ENCODE assay signal across 17 cellular contexts in the genomic region with DNA sequence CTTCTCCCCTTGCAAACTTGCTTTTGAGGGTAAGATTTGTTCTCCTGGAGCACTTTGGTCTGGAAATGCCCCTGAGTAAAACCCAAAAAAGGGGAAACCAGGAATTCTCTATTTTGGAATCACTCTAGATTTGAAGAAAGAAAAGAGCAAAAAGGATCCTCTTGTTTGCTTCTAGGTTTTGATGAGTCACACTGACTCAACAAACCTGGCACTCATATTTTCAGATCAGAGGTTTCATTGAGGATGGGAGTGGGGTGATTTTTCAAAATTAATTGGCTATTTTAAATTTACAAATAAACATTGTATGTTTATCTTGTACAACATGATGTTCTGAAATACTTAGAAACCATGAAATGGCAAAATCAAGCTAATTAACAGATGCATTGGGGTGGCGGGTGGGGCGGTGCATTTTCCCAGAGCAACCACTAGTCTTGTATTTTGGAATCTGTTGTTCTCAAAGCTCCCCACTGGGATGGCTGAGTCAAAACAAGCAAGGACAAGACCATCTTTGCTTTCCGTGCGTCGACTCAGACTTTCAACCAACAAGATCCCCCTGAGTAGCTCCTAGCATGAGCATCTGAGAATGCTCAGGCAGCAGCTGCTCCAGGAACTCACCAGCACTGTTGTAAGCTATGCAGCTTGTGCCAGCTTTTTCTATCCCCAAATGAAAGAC.
"Had no signal": no experiment of that assay in that cellular context is flagged by ENCODE, and none has a peak within 500 bp of the region (broad histone marks: within the 10 kb centered on the region; RNA-seq: fewer than 3 reads in every experiment).

No MANE protein-coding gene starts in this region.

- H3K4me2 ChIP-seq: hepatocyte, smooth muscle cell had no signal

- DNase-seq: activated CD4-positive, alpha-beta T cell treated with anti-CD3 and anti-CD28 coated beads for 1 hour; activated CD4-positive, alpha-beta T cell treated with anti-CD3 and anti-CD28 coated beads, Interleukin-2, amount 50 U/mL, for 48 hours; activated gamma-delta T cell; activated naive CD8-positive, alpha-beta T cell treated with anti-CD3 and anti-CD28 coated beads for 36 hours; activated T-cell treated with anti-CD3 and anti-CD28 coated beads, Interleukin-2, amount 50 U/mL, for 48 hours; left colon; naive thymus-derived CD8-positive, alpha-beta T cell; posterior cingulate gyrus; right cardiac atrium had no signal

- H3K27me3 ChIP-seq: cardiac muscle cell, hepatocyte, tibial nerve had no signal

- H3K4me3 ChIP-seq: cardiac muscle cell, hepatocyte, lung, smooth muscle cell, tibial nerve had no signal

- H3K27ac ChIP-seq: cardiac muscle cell, hepatocyte, tibial nerve had no signal

- H3K9me3 ChIP-seq: tibial nerve had no signal

- ATAC-seq: left colon; naive thymus-derived CD8-positive, alpha-beta T cell; right cardiac atrium; stimulated activated effector memory CD8-positive, alpha-beta T cell treated with anti-CD3 and anti-CD28 coated beads, Interleukin-12 subunit alpha, Interleukin-12 subunit beta, amount 100 ng/mL, for 72 hours had no signal

- FAIRE-seq: endothelial cell of umbilical vein, frontal cortex had no signal

- H3K4me1 ChIP-seq: tibial nerve had no signal

- H3K36me3 ChIP-seq: cardiac muscle cell, tibial nerve had no signal

- H2AFZ ChIP-seq: hepatocyte had no signal

- H3K79me2 ChIP-seq: hepatocyte had no signal
